ENCODE assay signal across 18 cellular contexts in genomic region chr5:123452401-123452800, GRCh38. TPM values are rescaled to one million over a fixed set of nuclear protein-coding genes. Genes with fewer than 3 reads are reported as not detected.
DNase-seq lines count a peak whose midpoint lies in the region; ATAC-seq and TF ChIP-seq lines count a peak whose summit lies in the region.
"Had no signal": no experiment of that assay in that cellular context is flagged by ENCODE, and none has a peak within 500 bp of the region (broad histone marks: within the 10 kb centered on the region; RNA-seq: fewer than 3 reads in every experiment).

No MANE protein-coding gene starts in this region.

- H3K27ac Mint-ChIP-seq in WTC11 = no peak overlapping the region
- H3K27ac Mint-ChIP-seq: CD8-positive, alpha-beta T cell had no signal

- no peaks in the 10 kb centered on the region for H3K27me3 ChIP-seq in Karpas-422 (ENCODE audit: low read length)
- H3K27me3 ChIP-seq: BE2C had no signal

- no peak overlapping the region for H3K27ac ChIP-seq in Karpas-422 (ENCODE audit: low read length)

- no peak overlapping the region for H3K4me3 ChIP-seq in Karpas-422 (ENCODE audit: low read length)

- H3K9me3 ChIP-seq in Karpas-422 (ENCODE audit: low read length) = no peaks in the 10 kb centered on the region
- H3K9me3 ChIP-seq: BE2C, SK-N-SH had no signal

- peaks cover 14% of the 10 kb centered on the region for H3K4me1 Mint-ChIP-seq in WTC11

- no peaks in the 10 kb centered on the region for H3K79me2 ChIP-seq in Karpas-422 (ENCODE audit: low read length)

- no peaks in the 10 kb centered on the region for H3K36me3 Mint-ChIP-seq in WTC11
- H3K36me3 Mint-ChIP-seq: CD8-positive, alpha-beta T cell had no signal

- no peak overlapping the region for H2AFZ ChIP-seq in Karpas-422 (ENCODE audit: low read length)

- no peak overlapping the region for H3K9ac ChIP-seq in Karpas-422 (ENCODE audit: low read length)
- H3K9ac ChIP-seq: SK-N-SH had no signal

- POLR2A ChIA-PET in WTC11 (lab: Charles Lee) = no interaction called here

- no peak overlapping the region for H3K4me3 Mint-ChIP-seq in WTC11
- H3K4me3 Mint-ChIP-seq: CD8-positive, alpha-beta T cell had no signal

- no peaks in the 10 kb centered on the region for H4K20me1 ChIP-seq in Karpas-422 (ENCODE audit: insufficient read depth, low read depth, low read length)

- no peaks in the 10 kb centered on the region for H3K9me2 ChIP-seq in Karpas-422 (replicated peaks; ENCODE audit: insufficient read depth, low read length)
- H3K9me2 ChIP-seq: SK-N-SH had no signal

- ATAC-seq in WTC11 = peak; percentile 38; the same call in 1 of the 2 replicates
- ATAC-seq in GM21717 (IDR thresholded peaks at IDR 0.05; ENCODE audit: unreplicated experiment) = no peak
- ATAC-seq in HG03460 (IDR thresholded peaks at IDR 0.05; ENCODE audit: unreplicated experiment) = no peak
- ATAC-seq in HG03520 (IDR thresholded peaks at IDR 0.05; ENCODE audit: unreplicated experiment) = no peak
- ATAC-seq: CD8-positive, alpha-beta T cell; HCT116 had no signal

- no peaks in the 10 kb centered on the region for H3K27me3 Mint-ChIP-seq in WTC11 (ENCODE audit: low read depth)

- H3K9me3 Mint-ChIP-seq in WTC11 = no peaks in the 10 kb centered on the region
- H3K9me3 Mint-ChIP-seq: CD8-positive, alpha-beta T cell had no signal

- DNase-seq in Karpas-422 = peak; percentile 14
- DNase-seq in NOMO-1 treated with dmso at 0.1 percent for 144 hours (lab: John Stamatoyannopoulos, UW; ENCODE audit: unreplicated experiment) = peak; percentile 33
- no peak for DNase-seq in WTC11 (ENCODE audit: low spot score)
- DNase-seq in 8988T = no peak
- DNase-seq: BE2C; CD8-positive, alpha-beta T cell; DMS79 treated with DMSO at 0.1 percent for 48 hours; NCI-H1105; NCI-H187 treated with DMSO at 0.1 percent for 48 hours; NCI-H2171; NCI-H446; NCI-H748 treated with DMSO at 0.1 percent for 48 hours; Right ventricle myocardium superior; SK-N-SH had no signal

- H3K36me3 ChIP-seq in Karpas-422 (ENCODE audit: insufficient read depth, low read length) = no peaks in the 10 kb centered on the region
- H3K36me3 ChIP-seq: BE2C had no signal

- TF ChIP-seq CTCF in WTC11 (IDR thresholded peaks at IDR 0.05) = no peak

- CTCF ChIA-PET in WTC11 (lab: Charles Lee) = no interaction called here

- peaks cover 21% of the 10 kb centered on the region for H3K4me1 ChIP-seq in Karpas-422 (ENCODE audit: low read length)

- H3K4me2 ChIP-seq in Karpas-422 (ENCODE audit: low read depth, low read length, poor library complexity, severe bottlenecking) = no peak overlapping the region
- H3K4me2 ChIP-seq: SK-N-SH had no signal

TF ChIP-seq in WTC11, 78 proteins besides CTCF, POLR2A, EP300 and RAD21 (continues in another document):
- TF ChIP-seq MYBL2 (CRISPR knock-in tag; IDR thresholded peaks at IDR 0.05) (no peak), NR3C1 (CRISPR knock-in tag; conservative IDR thresholded peaks at IDR 0.05; ENCODE audit: low read depth) (no peak), ZNF317 (CRISPR knock-in tag; IDR thresholded peaks at IDR 0.05; ENCODE audit: borderline replicate concordance, low read depth) (no peak), ERG (CRISPR knock-in tag; IDR thresholded peaks at IDR 0.05) (no peak), GTF2I (CRISPR knock-in tag; conservative IDR thresholded peaks at IDR 0.05) (no peak), ARID4B (CRISPR knock-in tag; IDR thresholded peaks at IDR 0.05; ENCODE audit: borderline replicate concordance) (no peak), KAT7 (CRISPR knock-in tag; IDR thresholded peaks at IDR 0.05; ENCODE audit: borderline replicate concordance) (no peak), AR (CRISPR knock-in tag; IDR thresholded peaks at IDR 0.05) (no peak), ZBTB43 (CRISPR knock-in tag; IDR thresholded peaks at IDR 0.05) (no peak), ZSCAN18 (CRISPR knock-in tag; IDR thresholded peaks at IDR 0.05) (no peak), ZNF219 (CRISPR knock-in tag; IDR thresholded peaks at IDR 0.05; ENCODE audit: borderline replicate concordance) (no peak)

RNA-seq across cellular contexts. Expression of gene CEP120, which starts 29.2 kb away (rescaled TPM):
- 21.9 and 48.9 TPM in 2 replicates for total RNA-seq in Karpas-422 (2014; rRNA removed; shearing (Covaris generic); ENCODE audit: low replicate concordance)
- 15.2 to 19.9 TPM (median 15.9 TPM) in 3 replicates for total RNA-seq in WTC11 (2021)

RNA-seq across cellular contexts. Expression of gene CSNK1G3, which starts 59.6 kb away (rescaled TPM):
- 27.4 and 28.5 TPM in 2 replicates for total RNA-seq in Karpas-422 (2014; rRNA removed; shearing (Covaris generic); ENCODE audit: low replicate concordance)
- 50.6 to 53.1 TPM (median 51.2 TPM) in 3 replicates for total RNA-seq in WTC11 (2021)

Comparison
In these comparisons a context has a peak if more than half of its experiments do, and no peak if none do; other contexts are left out.
1. DNase-seq: peak in Karpas-422 (single experiment) and NOMO-1 treated with dmso at 0.1 percent for 144 hours (single experiment); none in WTC11 (single experiment) and 8988T (single experiment).